ENCODE assay signal across 26 cellular contexts in the genomic region with DNA sequence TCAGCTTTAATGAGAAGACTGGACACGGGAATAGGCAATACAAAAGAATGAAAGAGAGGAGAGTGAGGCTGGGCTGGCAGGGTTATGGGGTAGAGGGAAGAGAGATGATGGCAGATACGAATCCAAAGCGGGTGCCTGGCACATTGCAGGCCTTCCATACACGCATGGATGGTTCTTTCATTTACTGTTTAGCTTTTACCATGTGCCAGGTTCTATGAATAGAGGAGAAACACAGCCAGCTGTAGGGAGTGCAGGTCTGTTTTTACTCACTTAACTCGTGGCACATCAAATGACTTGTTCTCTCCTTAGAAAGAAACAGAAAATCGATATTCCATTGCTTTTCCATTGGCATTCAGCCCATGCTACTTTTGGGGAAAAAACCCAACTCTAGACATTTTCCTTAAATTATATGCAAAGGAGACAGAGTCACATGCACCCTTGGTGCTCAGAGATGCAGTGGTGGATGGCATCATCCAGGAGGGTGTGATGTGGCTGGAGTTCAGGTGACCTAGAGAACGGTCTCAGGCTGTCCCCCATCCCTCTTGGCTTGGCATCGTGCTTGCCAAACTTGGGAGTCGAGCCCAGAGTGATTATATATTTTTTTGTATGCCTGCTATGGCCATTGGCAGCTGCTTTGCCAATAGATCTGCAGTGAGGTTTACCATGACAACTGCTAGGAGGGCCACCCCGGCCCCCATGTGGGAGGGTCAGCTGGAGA.
"Had no signal": no experiment of that assay in that cellular context is flagged by ENCODE, and none has a peak within 500 bp of the region (broad histone marks: within the 10 kb centered on the region; RNA-seq: fewer than 3 reads in every experiment).

No MANE protein-coding gene starts in this region.

- H3K27me3 ChIP-seq: adrenal gland, ascending aorta, gastrocnemius medialis, ovary, right lobe of liver, uterus had no signal

- H3K9me3 Mint-ChIP-seq: activated T-helper 17 cell treated with anti-CD3 and anti-CD28 coated beads, Interleukin-2, amount 50 U/mL, for 72 hours; central memory CD8-positive, alpha-beta T cell; natural killer cell; stimulated activated memory B cell treated with anti-CD40 and anti-IgM and Interleukin-4, amounts not matched to agents 10 μg/mL and 1 μg/mL and 100 μg/mL, for 72 hours had no signal

- H3K27ac Mint-ChIP-seq: activated naive CD8-positive, alpha-beta T cell; activated T-helper 17 cell treated with anti-CD3 and anti-CD28 coated beads, Interleukin-2, amount 50 U/mL, for 72 hours; natural killer cell; stimulated activated memory B cell treated with anti-CD40 and anti-IgM and Interleukin-4, amounts not matched to agents 10 μg/mL and 1 μg/mL and 100 μg/mL, for 72 hours had no signal

- H3K27ac ChIP-seq: adrenal gland, ascending aorta, gastrocnemius medialis, neutrophil, ovary, prostate gland, right lobe of liver, transverse colon, uterus had no signal

- ATAC-seq: activated T-helper 17 cell treated with anti-CD3 and anti-CD28 coated beads, Interleukin-2, amount 50 U/mL, for 72 hours; esophagus mucosa; gastrocnemius medialis; natural killer cell; right lobe of liver; stimulated activated memory B cell treated with anti-CD40 and anti-IgM and Interleukin-4, amounts not matched to agents 10 μg/mL and 1 μg/mL and 100 μg/mL, for 72 hours had no signal

- H3K4me3 ChIP-seq: adrenal gland, ascending aorta, gastrocnemius medialis, lung, ovary, prostate gland, right lobe of liver, stomach, transverse colon, uterus had no signal

- H3K4me3 Mint-ChIP-seq: activated naive CD8-positive, alpha-beta T cell; activated T-helper 17 cell treated with anti-CD3 and anti-CD28 coated beads, Interleukin-2, amount 50 U/mL, for 72 hours; central memory CD8-positive, alpha-beta T cell; natural killer cell; stimulated activated memory B cell treated with anti-CD40 and anti-IgM and Interleukin-4, amounts not matched to agents 10 μg/mL and 1 μg/mL and 100 μg/mL, for 72 hours had no signal

- DNase-seq: activated CD4-positive, alpha-beta T cell treated with anti-CD3 and anti-CD28 coated beads for 1 hour; activated naive CD4-positive, alpha-beta T cell; activated T-cell treated with anti-CD3 and anti-CD28 coated beads, Interleukin-2, amount 50 U/mL, for 1 hour; adrenal gland; effector memory CD4-positive, alpha-beta T cell; gastrocnemius medialis; head of caudate nucleus; islet precursor cell; natural killer cell; ovary; right lobe of liver; small intestine; stomach; T-helper 1 cell; T-helper 9 cell; transverse colon; uterus had no signal

- H3K4me1 ChIP-seq: ascending aorta, gastrocnemius medialis, prostate gland, right lobe of liver, uterus had no signal

- H3K36me3 Mint-ChIP-seq: activated naive CD8-positive, alpha-beta T cell; natural killer cell; stimulated activated memory B cell treated with anti-CD40 and anti-IgM and Interleukin-4, amounts not matched to agents 10 μg/mL and 1 μg/mL and 100 μg/mL, for 72 hours had no signal

- H3K9me3 ChIP-seq: adrenal gland, ascending aorta, gastrocnemius medialis, neutrophil, ovary, prostate gland, right lobe of liver, stomach, transverse colon, uterus had no signal

- H3K36me3 ChIP-seq: adrenal gland, ascending aorta, gastrocnemius medialis, neutrophil, ovary, prostate gland, right lobe of liver, stomach, transverse colon, uterus had no signal
